ENCODE assay signal across 26 cellular contexts in genomic region chr3:112345681-112346080, GRCh38. TPM values are rescaled to one million over a fixed set of nuclear protein-coding genes. Genes with fewer than 3 reads are reported as not detected.
DNase-seq lines count a peak whose midpoint lies in the region; ATAC-seq and TF ChIP-seq lines count a peak whose summit lies in the region.
"Had no signal": no experiment of that assay in that cellular context is flagged by ENCODE, and none has a peak within 500 bp of the region (broad histone marks: within the 10 kb centered on the region; RNA-seq: fewer than 3 reads in every experiment).

No MANE protein-coding gene starts in this region.

- no peak overlapping the region for H3K4me3 Mint-ChIP-seq in activated naive CD8-positive, alpha-beta T cell treated with anti-CD3 and anti-CD28 coated beads, Interleukin-2, amount 50 U/mL, for 24 hours
- H3K4me3 Mint-ChIP-seq in activated naive CD8-positive, alpha-beta T cell treated with anti-CD3 and anti-CD28 coated beads for 36 hours: no peak overlapping the region
- H3K4me3 Mint-ChIP-seq in activated B cell treated with CpG ODN at 0.5 μM for 24 hours (no peak overlapping the region), neural crest cell (peak overlapping the region; percentile 8)
- H3K4me3 Mint-ChIP-seq: CD4-positive, CD25-positive, alpha-beta regulatory T cell; H9 had no signal

- ATAC-seq in activated naive CD8-positive, alpha-beta T cell treated with anti-CD3 and anti-CD28 coated beads, Interleukin-2, amount 50 U/mL, for 24 hours: no peak
- no peak for ATAC-seq in activated B cell treated with CpG ODN at 0.5 μM for 24 hours (ENCODE audit: low read depth)
- ATAC-seq: HepG2 had no signal

- CTCF ChIA-PET in activated B cell treated with CpG ODN at 0.5 μM for 24 hours (lab: Charles Lee): no interaction called here

- intact Hi-C loops in activated B cell treated with CpG ODN at 0.5 μM for 24 hours (cut with micrococcal nuclease): loop anchor here (2.0 kb wide), 1 partner anchor 13 kb away; no protein-coding TSS in a partner anchor

- H3K36me3 Mint-ChIP-seq in activated naive CD8-positive, alpha-beta T cell treated with anti-CD3 and anti-CD28 coated beads, Interleukin-2, amount 50 U/mL, for 24 hours (ENCODE audit: low read depth): peaks cover 89% of the 10 kb centered on the region
- peaks cover 81% of the 10 kb centered on the region for H3K36me3 Mint-ChIP-seq in activated naive CD8-positive, alpha-beta T cell treated with anti-CD3 and anti-CD28 coated beads for 36 hours
- H3K36me3 Mint-ChIP-seq in activated B cell treated with CpG ODN at 0.5 μM for 24 hours (ENCODE audit: low read depth) (peaks cover 88% of the 10 kb centered on the region), neural crest cell (ENCODE audit: low read depth) (peaks cover 58% of the 10 kb centered on the region)

- no peaks in the 10 kb centered on the region for H3K9me3 Mint-ChIP-seq in activated naive CD8-positive, alpha-beta T cell treated with anti-CD3 and anti-CD28 coated beads, Interleukin-2, amount 50 U/mL, for 24 hours
- peaks cover 4% of the 10 kb centered on the region for H3K9me3 Mint-ChIP-seq in activated naive CD8-positive, alpha-beta T cell treated with anti-CD3 and anti-CD28 coated beads for 36 hours
- H3K9me3 Mint-ChIP-seq in activated B cell treated with CpG ODN at 0.5 μM for 24 hours (peaks cover 2% of the 10 kb centered on the region), neural crest cell (peaks cover 7% of the 10 kb centered on the region)

- POLR2A ChIA-PET in activated B cell treated with CpG ODN at 0.5 μM for 24 hours (lab: Charles Lee): interaction anchor here (0.5 to 1.8 kb wide), 3 partner anchors 8 to 13 kb away, joined by 3 to 8 read pairs (median 4); partner anchors contain the start of gene CD200

- H3K27me3 Mint-ChIP-seq in activated naive CD8-positive, alpha-beta T cell treated with anti-CD3 and anti-CD28 coated beads, Interleukin-2, amount 50 U/mL, for 24 hours: no peaks in the 10 kb centered on the region
- no peaks in the 10 kb centered on the region for H3K27me3 Mint-ChIP-seq in activated naive CD8-positive, alpha-beta T cell treated with anti-CD3 and anti-CD28 coated beads for 36 hours
- H3K27me3 Mint-ChIP-seq in activated B cell treated with CpG ODN at 0.5 μM for 24 hours (no peaks in the 10 kb centered on the region), neural crest cell (ENCODE audit: low read depth) (no peaks in the 10 kb centered on the region)
- H3K27me3 Mint-ChIP-seq: CD4-positive, CD25-positive, alpha-beta regulatory T cell had no signal

- TF ChIP-seq CTCF in activated B cell treated with CpG ODN at 0.5 μM for 24 hours (IDR thresholded peaks at IDR 0.05): no peak
- no peak for TF ChIP-seq CTCF in neural crest cell (conservative IDR thresholded peaks at IDR 0.05)

- peaks cover 61% of the 10 kb centered on the region for H3K4me1 Mint-ChIP-seq in activated naive CD8-positive, alpha-beta T cell treated with anti-CD3 and anti-CD28 coated beads, Interleukin-2, amount 50 U/mL, for 24 hours
- H3K4me1 Mint-ChIP-seq in activated naive CD8-positive, alpha-beta T cell treated with anti-CD3 and anti-CD28 coated beads for 36 hours: peaks cover 40% of the 10 kb centered on the region
- H3K4me1 Mint-ChIP-seq in activated B cell treated with CpG ODN at 0.5 μM for 24 hours: peaks cover 58% of the 10 kb centered on the region
- peaks cover 55% of the 10 kb centered on the region for H3K4me1 Mint-ChIP-seq in neural crest cell

- peak overlapping the region; percentile 33 for H3K27ac Mint-ChIP-seq in activated naive CD8-positive, alpha-beta T cell treated with anti-CD3 and anti-CD28 coated beads, Interleukin-2, amount 50 U/mL, for 24 hours
- H3K27ac Mint-ChIP-seq in activated naive CD8-positive, alpha-beta T cell treated with anti-CD3 and anti-CD28 coated beads for 36 hours: no peak overlapping the region
- H3K27ac Mint-ChIP-seq in activated B cell treated with CpG ODN at 0.5 μM for 24 hours (peak overlapping the region; percentile 13), neural crest cell (ENCODE audit: unreplicated experiment) (no peak overlapping the region)

- no peak for DNase-seq in activated naive CD8-positive, alpha-beta T cell treated with anti-CD3 and anti-CD28 coated beads, Interleukin-2, amount 50 U/mL, for 24 hours
- no peak for DNase-seq in activated naive CD8-positive, alpha-beta T cell treated with anti-CD3 and anti-CD28 coated beads for 36 hours
- DNase-seq in activated B cell treated with CpG ODN at 0.5 μM for 24 hours (no peak), neural crest cell (ENCODE audit: low read depth, low spot score) (no peak), NCI-H1105 treated with DMSO at 0.1 percent for 48 hours (lab: John Stamatoyannopoulos, UW) (no peak), DMS114 treated with DMSO at 0.1 percent for 48 hours (lab: John Stamatoyannopoulos, UW; ENCODE audit: unreplicated experiment) (no peak), pons (ENCODE audit: low spot score) (no peak)
- DNase-seq: CD4-positive, CD25-positive, alpha-beta regulatory T cell; DMS53; GM23248; H9; Karpas-422; NCI-H1092 treated with DMSO at 0.1 percent for 48 hours; NCI-H1436 treated with DMSO at 0.1 percent for 48 hours; NCI-H187 treated with DMSO at 0.1 percent for 48 hours; NCI-H2107; NCI-H446; NCI-H524 treated with DMSO at 0.1 percent for 48 hours; NCI-H774; SIG-M5 had no signal

RNA-seq across cellular contexts. Expression of gene CD200, which starts 12.7 kb away (rescaled TPM):
- total RNA-seq in activated naive CD8-positive, alpha-beta T cell treated with anti-CD3 and anti-CD28 coated beads for 36 hours: 10 to 100 TPM; 32.7 to 33.6 TPM
- total RNA-seq in activated B cell treated with CpG ODN at 0.5 μM for 24 hours (19.0 and 19.4 TPM in 2 replicates), neural crest cell (66.7 and 67.0 TPM in 2 replicates)
- total RNA-seq: A172, Daoy, G401, GM23248, HepG2, HT1080 had no signal

RNA-seq across cellular contexts. Expression of gene SLC9C1, which starts 51.7 kb away (rescaled TPM):
- not detected for total RNA-seq in activated naive CD8-positive, alpha-beta T cell treated with anti-CD3 and anti-CD28 coated beads for 36 hours
- total RNA-seq in activated B cell treated with CpG ODN at 0.5 μM for 24 hours (0.24 and 0.58 TPM in 2 replicates), neural crest cell (0.42 and 0.55 TPM in 2 replicates)
- total RNA-seq: A172; CD4-positive, CD25-positive, alpha-beta regulatory T cell; Daoy; G401; GM23248; HepG2; HT1080; M059J had no signal

Comparison
In these comparisons a context has a peak if more than half of its experiments do, and no peak if none do; other contexts are left out.
1. H3K27ac Mint-ChIP-seq: peak in activated naive CD8-positive, alpha-beta T cell treated with anti-CD3 and anti-CD28 coated beads, Interleukin-2, amount 50 U/mL, for 24 hours (single experiment) and activated B cell treated with CpG ODN at 0.5 μM for 24 hours (single experiment); none in activated naive CD8-positive, alpha-beta T cell treated with anti-CD3 and anti-CD28 coated beads for 36 hours (single experiment) and neural crest cell (single experiment).